ENCODE assay signal across 8 cellular contexts in genomic region chr6:31399589-31400466, GRCh38. TPM values are rescaled to one million over a fixed set of nuclear protein-coding genes. Genes with fewer than 3 reads are reported as not detected.
DNase-seq lines count a peak whose midpoint lies in the region; ATAC-seq and TF ChIP-seq lines count a peak whose summit lies in the region.

No MANE protein-coding gene starts in this region.

- peaks cover 56 to 76% (median 68%) of the 10 kb centered on the region in 3 donors for H3K4me1 Mint-ChIP-seq in T-cell

- H3K27ac ChIP-seq in HUES64 (ENCODE audit: low read depth, low read length) (peak overlapping the region; percentile 61; the same call in 1 of the 2 replicates), left ventricle myocardium inferior (replicated peaks) (peak overlapping the region; percentile 100), parathyroid adenoma (peak overlapping the region; percentile 79)

- H3K4me3 ChIP-seq in GM06990 (replicated peaks; ENCODE audit: low read depth, low read length) (peak overlapping the region; percentile 90), HUES64 (ENCODE audit: low read length) (peak overlapping the region; percentile 70), left ventricle myocardium inferior (peak overlapping the region; percentile 95), parathyroid adenoma (ENCODE audit: low read depth, low read length) (peak overlapping the region; percentile 91)

- TF ChIP-seq CTCF in GM06990 (IDR thresholded peaks at IDR 0.05; ENCODE audit: insufficient read depth, low read length, poor library complexity, severe bottlenecking), result peak; percentile 97
- TF ChIP-seq CTCF in left ventricle myocardium inferior (IDR thresholded peaks at IDR 0.05; ENCODE audit: borderline replicate concordance), result peak; percentile 93
- TF ChIP-seq CTCF in parathyroid adenoma (IDR thresholded peaks at IDR 0.05), result peak; percentile 87

- H3K9ac ChIP-seq in HUES64 (ENCODE audit: low read depth, low read length), result peak overlapping the region; percentile 38
- H3K9ac ChIP-seq in parathyroid adenoma, result no peak overlapping the region

- H3K79me2 ChIP-seq in parathyroid adenoma, result peaks cover 3% of the 10 kb centered on the region

- CTCF ChIA-PET in T-cell (lab: Charles Lee), result interaction anchor here (0.7 to 1.4 kb wide), 4 partner anchors 19 to 122 kb away, joined by 4 to 7 read pairs (median 5); no protein-coding TSS in a partner anchor

- H3K36me3 ChIP-seq in GM06990 (ENCODE audit: control insufficient read depth, insufficient read depth, low read length), result no peaks in the 10 kb centered on the region
- no peaks in the 10 kb centered on the region for H3K36me3 ChIP-seq in HUES64 (ENCODE audit: insufficient read depth, low read length)
- peaks cover 3% of the 10 kb centered on the region for H3K36me3 ChIP-seq in left ventricle myocardium inferior
- H3K36me3 ChIP-seq in parathyroid adenoma (ENCODE audit: control insufficient read depth, insufficient read depth, low read length), result no peaks in the 10 kb centered on the region

- H3K4me3 Mint-ChIP-seq in T-cell, result peak overlapping the region; percentile 86 to 97 (median 96)

- peak; percentile 19 to 34 (median 24) for ATAC-seq in T-cell (replicated peaks in 1 of 4)
- no peak for ATAC-seq in GM19455 (IDR thresholded peaks at IDR 0.05; ENCODE audit: unreplicated experiment)

- H3K9me3 ChIP-seq in HUES64 (ENCODE audit: insufficient read depth, low read depth, low read length) (0 out of 2 replicates have a peak, but pooled peaks cover 5% of the 10 kb centered on the region), left ventricle myocardium inferior (replicated peaks) (no peaks in the 10 kb centered on the region), parathyroid adenoma (ENCODE audit: control insufficient read depth, low read length) (no peaks in the 10 kb centered on the region)

- peak overlapping the region; percentile 81 for H2AFZ ChIP-seq in parathyroid adenoma

- peak overlapping the region; percentile 89 for H3K4me2 ChIP-seq in parathyroid adenoma (ENCODE audit: low read length)

- H3K27ac Mint-ChIP-seq in T-cell, result peak overlapping the region; percentile 89 to 96

- POLR2A ChIA-PET in T-cell (lab: Charles Lee), result interaction anchor here in 1 of 2 donors (0.7 to 1.2 kb wide), 2 partner anchors 141 to 177 kb away, joined by 3 read pairs; no protein-coding TSS in a partner anchor

- H3K27me3 Mint-ChIP-seq in T-cell, result no peaks in the 10 kb centered on the region

- DNase-seq in GM06990 (ENCODE audit: extremely low read depth, insufficient read length) (peak; percentile 85), T-cell (peak in 28 of 34 experiments; percentile 10 to 55 (median 33)), anterior cingulate cortex (lab: John Stamatoyannopoulos, UW) (peak in 55 of 58 donors; percentile 25 to 84 (median 65)), left ventricle myocardium inferior (peak; percentile 95), ureter (ENCODE audit: low spot score) (peak; percentile 94)

- peaks cover 4% of the 10 kb centered on the region for H3K36me3 Mint-ChIP-seq in T-cell

- 1% methylated on average over 56 of the region's 57 CpGs for WGBS in HUES64

- no peaks in the 10 kb centered on the region for H3K9me3 Mint-ChIP-seq in T-cell

- H3K4me1 ChIP-seq in HUES64 (ENCODE audit: insufficient read depth, low read length), result peaks cover 10% of the 10 kb centered on the region
- peaks cover 80% of the 10 kb centered on the region for H3K4me1 ChIP-seq in left ventricle myocardium inferior
- peaks cover 3% of the 10 kb centered on the region for H3K4me1 ChIP-seq in parathyroid adenoma

- H3K27me3 ChIP-seq in GM06990 (replicated peaks; ENCODE audit: control insufficient read depth, insufficient read depth, low read length) (no peaks in the 10 kb centered on the region), HUES64 (ENCODE audit: insufficient read depth, low read length) (peaks cover 40% of the 10 kb centered on the region), left ventricle myocardium inferior (ENCODE audit: low read depth) (no peaks in the 10 kb centered on the region), parathyroid adenoma (ENCODE audit: control insufficient read depth, insufficient read depth, low read length) (no peaks in the 10 kb centered on the region)

- intact Hi-C loops in left ventricle myocardium inferior (cut with micrococcal nuclease), result no loop called here

RNA-seq across cellular contexts. Expression of gene MICA, which starts 3.6 kb away (rescaled TPM):
- polyA plus RNA-seq in HUES64 (2013, experiment 1 of 2), result 11.3 TPM
- polyA plus RNA-seq in HUES64 (2013, experiment 2 of 2), result 15.2 TPM
- total RNA-seq in T-cell (10 to 100 TPM in 4 of 5 donors, 1 to 10 TPM in 1; 5.5 to 24.0 (median 14.9) TPM), left ventricle myocardium inferior (9.9 TPM), ureter (27.7 TPM)

RNA-seq across cellular contexts. Expression of gene HLA-B, which starts 42.8 kb away (rescaled TPM):
- 33.1 TPM for polyA plus RNA-seq in HUES64 (2013, experiment 1 of 2)
- polyA plus RNA-seq in HUES64 (2013, experiment 2 of 2), result 34.6 TPM
- 1,000 to 10,000 TPM; 6,093 to 7,629 (median 6,896) TPM for total RNA-seq in T-cell
- 400 TPM for total RNA-seq in left ventricle myocardium inferior
- 562 TPM for total RNA-seq in ureter

Comparison
In these comparisons a context has a peak if more than half of its experiments do, and no peak if none do; other contexts are left out.
1. DNase-seq: peak in every context shown above with its lines; median percentile 95 in left ventricle myocardium inferior; 94 in ureter; 85 in GM06990; 65 in anterior cingulate cortex; 33 in T-cell.
2. RNA of gene HLA-B, which starts 42.8 kb away (total RNA-seq): 6,093 to 7,629 TPM in T-cell; 562 TPM in ureter (single experiment) and 400 TPM in left ventricle myocardium inferior (single experiment); every median in the first group is over 10 times any median in the second.
3. Peak in every context shown above with its lines, with median percentiles within 50 percentile points of each other: H3K4me3 ChIP-seq, CTCF ChIP-seq and H3K27ac ChIP-seq.